ENCODE assay signal across 17 cellular contexts in the genomic region with DNA sequence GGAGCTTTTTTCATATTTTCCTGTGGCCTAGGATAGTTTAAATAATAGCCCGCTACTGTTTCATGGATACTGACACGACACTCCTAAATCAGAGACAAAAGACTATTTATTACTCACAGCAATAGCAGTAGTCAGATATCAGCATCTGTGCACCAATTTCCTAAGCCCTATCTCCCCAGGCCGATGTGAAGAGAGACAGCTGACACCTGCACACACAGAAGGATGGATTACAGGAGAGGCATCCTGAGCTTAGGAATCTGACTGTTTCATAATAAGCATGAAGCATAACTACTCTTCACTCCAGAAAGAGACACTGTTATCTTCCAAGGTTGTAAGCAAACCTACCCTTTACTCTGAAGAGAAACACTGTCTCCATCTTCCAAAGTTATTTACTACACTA.
DNase-seq lines count a peak whose midpoint lies in the region; ATAC-seq, FAIRE-seq and TF ChIP-seq lines count a peak whose summit lies in the region.
"Had no signal": no experiment of that assay in that cellular context is flagged by ENCODE, and none has a peak within 500 bp of the region (broad histone marks: within the 10 kb centered on the region; RNA-seq: fewer than 3 reads in every experiment).

No MANE protein-coding gene starts in this region.

- TF ChIP-seq CTCF in HepG2 (CRISPR knock-in tag; IDR thresholded peaks at IDR 0.05) = no peak
- TF ChIP-seq CTCF in right lobe of liver (IDR thresholded peaks at IDR 0.05) = no peak

- intact Hi-C loops in HepG2 (cut with micrococcal nuclease; ENCODE audit: unreplicated experiment) = no loop called here
- intact Hi-C loops in right lobe of liver (cut with DNase I) = loop anchor here (10.0 kb wide), 4 partner anchors 107 to 377 kb away; a partner anchor contains a TSS

- H3K27ac ChIP-seq in HepG2 (ENCODE audit: extremely low read length, insufficient read depth, low read length) = no peak overlapping the region
- H3K27ac ChIP-seq in right lobe of liver = no peak overlapping the region
- H3K27ac ChIP-seq: BLaER1 treated with 17β-estradiol and CSF1 and Interleukin-3, amounts not matched to agents 10 nM and 100 nM had no signal

- H3K27me3 ChIP-seq in HepG2 (ENCODE audit: control insufficient read depth in 1 of 2, insufficient read depth in 2 of 2, low read length in 2 of 2) = peaks cover 0 to 7% of the 10 kb centered on the region in 2 experiments; a peak in 3 of 5 replicates
- H3K27me3 ChIP-seq in right lobe of liver = no peaks in the 10 kb centered on the region
- H3K27me3 ChIP-seq: BLaER1 treated with 17β-estradiol and CSF1 and Interleukin-3, amounts not matched to agents 10 nM and 100 nM had no signal

- POLR2A ChIA-PET in HepG2 (lab: Yijun Ruan, JAX) = no interaction called here

- TF ChIP-seq POLR2A in HepG2 (IDR thresholded peaks at IDR 0.05; ENCODE audit: insufficient read depth in 1 of 2, low read depth in 2 of 2, low read length in 2 of 2) (no peak), right lobe of liver (IDR thresholded peaks at IDR 0.05) (no peak)

- ATAC-seq in HepG2 (no peak), right lobe of liver (no peak), HG03025 (IDR thresholded peaks at IDR 0.05; ENCODE audit: low FRiP score, unreplicated experiment) (no peak)
- ATAC-seq: CD8-positive, alpha-beta T cell; K562 had no signal

- BruUV-seq in HepG2 (replicated peaks; lab: Mats Ljungman, UMichigan) = no TSS peak

- H3K9me3 ChIP-seq in HepG2 (ENCODE audit: low read length) = no peaks in the 10 kb centered on the region
- no peaks in the 10 kb centered on the region for H3K9me3 ChIP-seq in right lobe of liver

- H4K20me1 ChIP-seq in HepG2 (ENCODE audit: insufficient read depth, low read length) = no peaks in the 10 kb centered on the region
- H4K20me1 ChIP-seq: BLaER1 treated with 17β-estradiol and CSF1 and Interleukin-3, amounts not matched to agents 10 nM and 100 nM had no signal

- H3K4me3 ChIP-seq in HepG2 (replicated peaks in 1 of 3; ENCODE audit: insufficient read depth in 1 of 3, low read depth in 2 of 3, low read length in 3 of 3) (no peak overlapping the region), right lobe of liver (no peak overlapping the region)
- H3K4me3 ChIP-seq: BLaER1 treated with 17β-estradiol and CSF1 and Interleukin-3, amounts not matched to agents 10 nM and 100 nM; K562 had no signal

- CTCF ChIA-PET in HepG2 (lab: Yijun Ruan, JAX; ENCODE audit: low intra/inter-chr PET ratio, low total read pairs) = no interaction called here

- H3K36me3 ChIP-seq in HepG2 (replicated peaks in 1 of 2; ENCODE audit: control insufficient read depth in 1 of 2, insufficient read depth in 2 of 2, low read length in 2 of 2) (no peaks in the 10 kb centered on the region), right lobe of liver (no peaks in the 10 kb centered on the region)
- H3K36me3 ChIP-seq: BLaER1 treated with 17β-estradiol and CSF1 and Interleukin-3, amounts not matched to agents 10 nM and 100 nM had no signal

- no peak overlapping the region for H3K9ac ChIP-seq in HepG2 (ENCODE audit: insufficient read depth, low read depth, low read length)
- H3K9ac ChIP-seq: BLaER1 treated with 17β-estradiol and CSF1 and Interleukin-3, amounts not matched to agents 10 nM and 100 nM had no signal

- no peak for DNase-seq in HepG2 (ENCODE audit: low spot score)
- no peak for DNase-seq in right lobe of liver
- DNase-seq in NCI-H82 treated with DMSO at 0.1 percent for 48 hours (lab: John Stamatoyannopoulos, UW; ENCODE audit: unreplicated experiment) = peak; percentile 16
- DNase-seq in ecto neural progenitor cell (ENCODE audit: low spot score) = peak; percentile 3
- DNase-seq in hepatic stellate cell (ENCODE audit: low spot score) = no peak
- no peak for DNase-seq in RCC 7860 (ENCODE audit: low spot score)
- DNase-seq: 8988T; Calu3; CD8-positive, alpha-beta T cell; DMS79 treated with DMSO at 0.1 percent for 48 hours; GF-D8; H9 had no signal

- H3K79me2 ChIP-seq in HepG2 (ENCODE audit: insufficient read depth, low read length) = no peaks in the 10 kb centered on the region

- WGBS in HepG2 (ENCODE audit: low lambda C conversion rate) = 58% methylated on average over 3 of the region's 3 CpGs
- 89% methylated on average over 3 of the region's 3 CpGs for WGBS in right lobe of liver (ENCODE audit: insufficient coverage, low coverage, low lambda C conversion rate, missing lambda C conversion rate)

- no peak for TF ChIP-seq RAD21 in HepG2 (CRISPR knock-in tag; IDR thresholded peaks at IDR 0.05)

- no peak for TF ChIP-seq EP300 in HepG2 (IDR thresholded peaks at IDR 0.05; ENCODE audit: low read depth in 2 of 2, low read length in 2 of 2)
- no peak for TF ChIP-seq EP300 in HepG2 (CRISPR knock-in tag; IDR thresholded peaks at IDR 0.05; ENCODE audit: borderline replicate concordance)

- in situ Hi-C loops in HepG2 (cut with HindIII; ENCODE audit: extremely low pct_ligation_motif_present, low pct_unique_long_range_greater_than_20kb) = no loop called here

- no peak overlapping the region for H3K4me2 ChIP-seq in HepG2 (ENCODE audit: low read depth, low read length)
- H3K4me2 ChIP-seq: BLaER1 treated with 17β-estradiol and CSF1 and Interleukin-3, amounts not matched to agents 10 nM and 100 nM had no signal

- FAIRE-seq in HepG2 (lab: Jason Lieb, UNC) (no peak), RCC 7860 (lab: Jason Lieb, UNC) (no peak)
- FAIRE-seq: GM18507, H1, K562 had no signal

- H3K4me1 ChIP-seq in HepG2 (ENCODE audit: insufficient read depth, low read length) (0 out of 2 replicates have a peak, but pooled peaks cover under 1% of the 10 kb centered on the region), right lobe of liver (no peaks in the 10 kb centered on the region)

- H2AFZ ChIP-seq in HepG2 (ENCODE audit: low read length) = no peak overlapping the region

TF ChIP-seq in HepG2, 621 proteins besides CTCF, POLR2A, EP300 and RAD21:
- TF ChIP-seq HOXA3 (CRISPR knock-in tag; IDR thresholded peaks at IDR 0.05) (no peak), ZNF160 (CRISPR knock-in tag; IDR thresholded peaks at IDR 0.05) (no peak), ZNF317 (CRISPR knock-in tag; IDR thresholded peaks at IDR 0.05) (peak; percentile 85), HDAC1 (CRISPR knock-in tag; IDR thresholded peaks at IDR 0.05) (no peak), ZNF234 (CRISPR knock-in tag; conservative IDR thresholded peaks at IDR 0.05) (no peak), IKZF1 (IDR thresholded peaks at IDR 0.05) (no peak)
- TF ChIP-seq, protein P1, sequence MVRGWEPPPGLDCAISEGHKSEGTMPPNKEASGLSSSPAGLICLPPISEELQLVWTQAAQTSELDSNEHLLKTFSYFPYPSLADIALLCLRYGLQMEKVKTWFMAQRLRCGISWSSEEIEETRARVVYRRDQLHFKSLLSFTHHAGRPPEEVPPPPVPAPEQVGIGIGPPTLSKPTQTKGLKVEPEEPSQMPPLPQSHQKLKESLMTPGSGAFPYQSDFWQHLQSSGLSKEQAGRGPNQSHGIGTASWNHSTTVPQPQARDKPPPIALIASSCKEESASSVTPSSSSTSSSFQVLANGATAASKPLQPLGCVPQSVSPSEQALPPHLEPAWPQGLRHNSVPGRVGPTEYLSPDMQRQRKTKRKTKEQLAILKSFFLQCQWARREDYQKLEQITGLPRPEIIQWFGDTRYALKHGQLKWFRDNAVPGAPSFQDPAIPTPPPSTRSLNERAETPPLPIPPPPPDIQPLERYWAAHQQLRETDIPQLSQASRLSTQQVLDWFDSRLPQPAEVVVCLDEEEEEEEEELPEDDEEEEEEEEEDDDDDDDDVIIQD (CRISPR knock-in tag; IDR thresholded peaks at IDR 0.05; ENCODE audit: low read depth) = no peak

Comparison
In these comparisons a context has a peak if more than half of its experiments do, and no peak if none do; other contexts are left out.
1. DNase-seq: peak in NCI-H82 treated with DMSO at 0.1 percent for 48 hours (single experiment) and ecto neural progenitor cell (single experiment); none in HepG2 (single experiment), right lobe of liver (0 of 3), hepatic stellate cell (single experiment) and RCC 7860 (single experiment).